Comparison of ENCODE assay signal across 1 cellular context in genomic region chr10:80078448-80079311, GRCh38.
TF ChIP-seq lines count a peak whose summit lies in the region.

Gene TMEM254 (plus strand): TSS chr10:80078665. CDS start chr10:80078700, 35 bp downstream.

TF ChIP-seq in HepG2, 621 proteins besides CTCF, POLR2A, EP300 and RAD21 (continued from another document and continues in another):
- TF ChIP-seq REPIN1 (CRISPR knock-in tag; IDR thresholded peaks at IDR 0.05; ENCODE audit: borderline replicate concordance, low read depth) (0 out of 2 replicates have a peak, but pooled peaks have one; percentile 13), HES4 (CRISPR knock-in tag; IDR thresholded peaks at IDR 0.05; ENCODE audit: borderline replicate concordance) (no peak), ZFP37 (CRISPR knock-in tag; IDR thresholded peaks at IDR 0.05; ENCODE audit: borderline replicate concordance) (no peak), KDM5A (IDR thresholded peaks at IDR 0.05; ENCODE audit: borderline replicate concordance, low read length) (peak; percentile 62; the same call in 1 of the 2 replicates), GABPA (IDR thresholded peaks at IDR 0.05; ENCODE audit: low read depth, low read length) (no peak), GABPA (CRISPR knock-in tag; IDR thresholded peaks at IDR 0.05; ENCODE audit: low read depth) (peak; percentile 71), TFDP2 (CRISPR knock-in tag; IDR thresholded peaks at IDR 0.05) (peak; percentile 26; the same call in 1 of the 2 replicates), ADNP (CRISPR knock-in tag; IDR thresholded peaks at IDR 0.05) (no peak), ZNF691 (CRISPR knock-in tag; IDR thresholded peaks at IDR 0.05; ENCODE audit: borderline replicate concordance, low read depth) (peak; percentile 52), ZNF414 (CRISPR knock-in tag; IDR thresholded peaks at IDR 0.05) (no peak; the same call in 1 of the 2 replicates), PITX1 (CRISPR knock-in tag; IDR thresholded peaks at IDR 0.05) (peak; percentile 8; the same call in 1 of the 2 replicates), ATF1 (CRISPR knock-in tag; IDR thresholded peaks at IDR 0.05) (0 out of 2 replicates have a peak, but pooled peaks have one; percentile 53), ZXDC (CRISPR knock-in tag; IDR thresholded peaks at IDR 0.05) (no peak), CHD4 (IDR thresholded peaks at IDR 0.05; ENCODE audit: borderline replicate concordance, low read length) (no peak), ELF3 (CRISPR knock-in tag; IDR thresholded peaks at IDR 0.05) (no peak; the same call in 1 of the 2 replicates), HDAC6 (IDR thresholded peaks at IDR 0.05; ENCODE audit: low read depth, low read length) (no peak), ZNF343 (CRISPR knock-in tag; IDR thresholded peaks at IDR 0.05) (no peak), GLMP (CRISPR knock-in tag; IDR thresholded peaks at IDR 0.05; ENCODE audit: borderline replicate concordance) (no peak), STAG1 (CRISPR knock-in tag; IDR thresholded peaks at IDR 0.05) (no peak), ZNF362 (CRISPR knock-in tag; IDR thresholded peaks at IDR 0.05; ENCODE audit: borderline replicate concordance) (no peak; the same call in 1 of the 2 replicates), MAF1 (CRISPR knock-in tag; IDR thresholded peaks at IDR 0.05; ENCODE audit: borderline replicate concordance) (no peak), IRF2 (CRISPR knock-in tag; IDR thresholded peaks at IDR 0.05) (peak; percentile 60; the same call in 1 of the 2 replicates), KLF16 (CRISPR knock-in tag; IDR thresholded peaks at IDR 0.05) (no peak; a peak in 1 of 4 replicates), THRA (CRISPR knock-in tag; IDR thresholded peaks at IDR 0.05; ENCODE audit: borderline replicate concordance) (no peak), ZFP90 (CRISPR knock-in tag; IDR thresholded peaks at IDR 0.05; ENCODE audit: borderline replicate concordance) (peak; percentile 28; the same call in 1 of the 2 replicates), ZNF160 (CRISPR knock-in tag; IDR thresholded peaks at IDR 0.05) (0 out of 2 replicates have a peak, but pooled peaks have one; percentile 8), ZNF460 (CRISPR knock-in tag; IDR thresholded peaks at IDR 0.05; ENCODE audit: borderline replicate concordance) (peak; percentile 26; the same call in 1 of the 2 replicates), ARID2 (CRISPR knock-in tag; IDR thresholded peaks at IDR 0.05; ENCODE audit: borderline replicate concordance) (peak; percentile 90), SP2 (CRISPR knock-in tag; IDR thresholded peaks at IDR 0.05) (no peak), JUNB (CRISPR knock-in tag; IDR thresholded peaks at IDR 0.05; ENCODE audit: borderline replicate concordance) (no peak), EHMT2 (IDR thresholded peaks at IDR 0.05; ENCODE audit: borderline replicate concordance, low read depth, low read length) (no peak), TRIM22 (IDR thresholded peaks at IDR 0.05) (no peak), ZNF687 (CRISPR knock-in tag; IDR thresholded peaks at IDR 0.05) (peak; percentile 88), STAT5B (CRISPR knock-in tag; IDR thresholded peaks at IDR 0.05) (no peak), GABPB1 (CRISPR knock-in tag; IDR thresholded peaks at IDR 0.05) (peak; percentile 67), NFIC (IDR thresholded peaks at IDR 0.05; ENCODE audit: low read length) (no peak), SOX13 (IDR thresholded peaks at IDR 0.05) (no peak), SOX13 (CRISPR knock-in tag; conservative IDR thresholded peaks at IDR 0.05 in 1 of 2, IDR thresholded peaks at IDR 0.05 in 1 of 2) (no peak; a peak in 1 of 4 replicates), CCDC6 (CRISPR knock-in tag; IDR thresholded peaks at IDR 0.05) (no peak), SNAPC2 (CRISPR knock-in tag; IDR thresholded peaks at IDR 0.05) (no peak), ZNF776 (CRISPR knock-in tag; IDR thresholded peaks at IDR 0.05) (no peak; the same call in 1 of the 2 replicates), YEATS4 (CRISPR knock-in tag; IDR thresholded peaks at IDR 0.05; ENCODE audit: borderline replicate concordance) (peak; percentile 86), ZNF207 (IDR thresholded peaks at IDR 0.05; ENCODE audit: borderline replicate concordance) (no peak), ZNF350 (CRISPR knock-in tag; IDR thresholded peaks at IDR 0.05; ENCODE audit: borderline replicate concordance, low read depth) (peak; percentile 73; the same call in 1 of the 2 replicates), ELF4 (CRISPR knock-in tag; IDR thresholded peaks at IDR 0.05; ENCODE audit: borderline replicate concordance) (peak; percentile 78; the same call in 1 of the 2 replicates), HNRNPH1 (optimal IDR thresholded peaks at IDR 0.05; ENCODE audit: low read depth, low read length) (no peak), ZNF260 (CRISPR knock-in tag; IDR thresholded peaks at IDR 0.05; ENCODE audit: borderline replicate concordance, low read depth) (no peak), RNF2 (conservative IDR thresholded peaks at IDR 0.05; ENCODE audit: low read depth) (no peak), ZNF331 (CRISPR knock-in tag; IDR thresholded peaks at IDR 0.05) (0 out of 2 replicates have a peak, but pooled peaks have one; percentile 8), NFRKB (IDR thresholded peaks at IDR 0.05) (no peak), RFXANK (CRISPR knock-in tag; IDR thresholded peaks at IDR 0.05) (no peak; the same call in 1 of the 2 replicates), TBX3 (IDR thresholded peaks at IDR 0.05; ENCODE audit: borderline replicate concordance) (no peak), SNRNP70 (IDR thresholded peaks at IDR 0.05; ENCODE audit: low read depth, low read length) (no peak), AGO2 (optimal IDR thresholded peaks at IDR 0.05; ENCODE audit: low read depth, low read length) (peak; percentile 89), ZFP82 (CRISPR knock-in tag; IDR thresholded peaks at IDR 0.05; ENCODE audit: borderline replicate concordance) (0 out of 2 replicates have a peak, but pooled peaks have one; percentile 29), ZNF781 (CRISPR knock-in tag; IDR thresholded peaks at IDR 0.05; ENCODE audit: borderline replicate concordance, not compliant biosample characterization) (no peak)
